ENCODE assay signal across 18 cellular contexts in genomic region chr6:11189865-11190624, GRCh38. TPM values are rescaled to one million over a fixed set of nuclear protein-coding genes. Genes with fewer than 3 reads are reported as not detected.
DNase-seq lines count a peak whose midpoint lies in the region; TF ChIP-seq lines count a peak whose summit lies in the region.
"Had no signal": no experiment of that assay in that cellular context is flagged by ENCODE, and none has a peak within 500 bp of the region (broad histone marks: within the 10 kb centered on the region; RNA-seq: fewer than 3 reads in every experiment).

No MANE protein-coding gene starts in this region.

- H3K27ac Mint-ChIP-seq in MCF 10A (ENCODE audit: low read depth, unreplicated experiment) (peak overlapping the region; percentile 31), osteocyte (ENCODE audit: unreplicated experiment) (no peak overlapping the region)
- H3K27ac Mint-ChIP-seq: CD4-positive, CD25-positive, alpha-beta regulatory T cell; GM23338; IgD-negative memory B cell had no signal

- H3K4me1 Mint-ChIP-seq in MCF 10A (ENCODE audit: insufficient read depth, unreplicated experiment) (peaks cover 11% of the 10 kb centered on the region), osteocyte (ENCODE audit: unreplicated experiment) (peaks cover 25% of the 10 kb centered on the region)
- H3K4me1 Mint-ChIP-seq: IgD-negative memory B cell had no signal

- peaks cover 3% of the 10 kb centered on the region for H3K36me3 ChIP-seq in mammary epithelial cell (ENCODE audit: insufficient read depth, low read length)
- no peaks in the 10 kb centered on the region for H3K36me3 ChIP-seq in WERI-Rb-1

- no peak overlapping the region for H3K27ac ChIP-seq in mammary epithelial cell (ENCODE audit: insufficient read depth, low read depth, low read length)
- no peak overlapping the region for H3K27ac ChIP-seq in WERI-Rb-1
- H3K27ac ChIP-seq: BLaER1 treated with 17β-estradiol and CSF1 and Interleukin-3, amounts not matched to agents 10 nM and 100 nM had no signal

- no peak for DNase-seq in MCF 10A (ENCODE audit: unreplicated experiment)
- no peak for DNase-seq in mammary epithelial cell
- DNase-seq in WERI-Rb-1: no peak
- DNase-seq in osteocyte (ENCODE audit: extremely low spot score, unreplicated experiment): peak; percentile 77
- no peak for DNase-seq in NCI-H226
- DNase-seq in NCI-H82 treated with DMSO at 0.1 percent for 48 hours (lab: John Stamatoyannopoulos, UW; ENCODE audit: unreplicated experiment): no peak
- no peak for DNase-seq in midbrain (lab: John Stamatoyannopoulos, UW)
- DNase-seq: 8988T; ACHN; Calu3; CD4-positive, CD25-positive, alpha-beta regulatory T cell; DMS 273 treated with DMSO at 0.1 percent for 48 hours; DMS79 treated with DMSO at 0.1 percent for 48 hours; EL; H7 had no signal

- intact Hi-C loops in MCF 10A (cut with micrococcal nuclease): no loop called here
- intact Hi-C loops in mammary epithelial cell (cut with micrococcal nuclease): no loop called here

- H3K4me3 ChIP-seq in mammary epithelial cell (replicated peaks in 1 of 3; ENCODE audit: insufficient read depth in 1 of 3, low read depth in 2 of 3, low read length in 3 of 3) (no peak overlapping the region), WERI-Rb-1 (ENCODE audit: low read depth, low read length) (no peak overlapping the region)
- H3K4me3 ChIP-seq: BLaER1 treated with 17β-estradiol and CSF1 and Interleukin-3, amounts not matched to agents 10 nM and 100 nM; GM23338 had no signal

- H3K36me3 Mint-ChIP-seq in MCF 10A (ENCODE audit: insufficient read depth, unreplicated experiment): peaks cover 6% of the 10 kb centered on the region
- H3K36me3 Mint-ChIP-seq in osteocyte (ENCODE audit: unreplicated experiment): peaks cover 34% of the 10 kb centered on the region

- TF ChIP-seq CTCF in MCF 10A (IDR thresholded peaks at IDR 0.05; ENCODE audit: unreplicated experiment): no peak
- no peak for TF ChIP-seq CTCF in mammary epithelial cell (conservative IDR thresholded peaks at IDR 0.05 in 1 of 2, IDR thresholded peaks at IDR 0.05 in 1 of 2; ENCODE audit: extremely low read depth in 1 of 2, insufficient read depth in 1 of 2, low read depth in 1 of 2, low read length in 2 of 2)
- 0 out of 2 replicates have a peak, but pooled peaks have one; percentile 0 for TF ChIP-seq CTCF in WERI-Rb-1 (IDR thresholded peaks at IDR 0.05; ENCODE audit: low read depth, low read length)
- no peak for TF ChIP-seq CTCF in osteocyte (IDR thresholded peaks at IDR 0.05)

- no peak overlapping the region for H2AFZ ChIP-seq in mammary epithelial cell (ENCODE audit: low read depth, low read length)
- H2AFZ ChIP-seq: GM23338 had no signal

- H3K79me2 ChIP-seq in mammary epithelial cell (ENCODE audit: insufficient read depth, low read length): no peaks in the 10 kb centered on the region

- WGBS in mammary epithelial cell (ENCODE audit: low coverage, missing lambda C conversion rate): 95% methylated on average over 19 of the region's 21 CpGs

- H3K27me3 ChIP-seq in mammary epithelial cell (ENCODE audit: insufficient read depth, low read length): no peaks in the 10 kb centered on the region
- no peaks in the 10 kb centered on the region for H3K27me3 ChIP-seq in WERI-Rb-1 (ENCODE audit: insufficient read depth, low read depth, severe bottlenecking)
- H3K27me3 ChIP-seq: BLaER1 treated with 17β-estradiol and CSF1 and Interleukin-3, amounts not matched to agents 10 nM and 100 nM had no signal

- H3K27me3 Mint-ChIP-seq in MCF 10A (ENCODE audit: insufficient read depth, unreplicated experiment) (no peaks in the 10 kb centered on the region), osteocyte (ENCODE audit: unreplicated experiment) (no peaks in the 10 kb centered on the region)
- H3K27me3 Mint-ChIP-seq: CD4-positive, CD25-positive, alpha-beta regulatory T cell; IgD-negative memory B cell had no signal

- H3K9me3 Mint-ChIP-seq in MCF 10A (ENCODE audit: unreplicated experiment): no peaks in the 10 kb centered on the region
- no peaks in the 10 kb centered on the region for H3K9me3 Mint-ChIP-seq in osteocyte (ENCODE audit: unreplicated experiment)
- H3K9me3 Mint-ChIP-seq: CD4-positive, CD25-positive, alpha-beta regulatory T cell; IgD-negative memory B cell had no signal

- BruUV-seq in MCF 10A (replicated peaks; lab: Mats Ljungman, UMichigan): no TSS peak
- BruUV-seq in mammary epithelial cell (replicated peaks; lab: Mats Ljungman, UMichigan): no TSS peak

- H3K4me3 Mint-ChIP-seq in MCF 10A (ENCODE audit: unreplicated experiment): no peak overlapping the region
- no peak overlapping the region for H3K4me3 Mint-ChIP-seq in osteocyte (ENCODE audit: unreplicated experiment)
- H3K4me3 Mint-ChIP-seq: CD4-positive, CD25-positive, alpha-beta regulatory T cell; GM23338; IgD-negative memory B cell had no signal

- no peak overlapping the region for H3K4me2 ChIP-seq in mammary epithelial cell (ENCODE audit: insufficient read depth, low read depth, low read length)
- H3K4me2 ChIP-seq: BLaER1 treated with 17β-estradiol and CSF1 and Interleukin-3, amounts not matched to agents 10 nM and 100 nM; GM23338 had no signal

- in situ Hi-C loops in mammary epithelial cell (cut with MboI; ENCODE audit: low sequenced_read_pairs in 2 of 2): no loop called here

- CTCF ChIA-PET in MCF 10A (lab: Yijun Ruan, JAX): no interaction called here
- CTCF ChIA-PET in mammary epithelial cell (lab: Charles Lee; ENCODE audit: low non-redundant PET): no interaction called here

- no peak overlapping the region for H3K9ac ChIP-seq in mammary epithelial cell (ENCODE audit: insufficient read depth, low read length)
- H3K9ac ChIP-seq: BLaER1 treated with 17β-estradiol and CSF1 and Interleukin-3, amounts not matched to agents 10 nM and 100 nM had no signal

- POLR2A ChIA-PET in MCF 10A (lab: Yijun Ruan, JAX): interaction anchor here (1.6 kb wide), 1 partner anchor 16 kb away, joined by 4 read pairs; no protein-coding TSS in a partner anchor

- no peaks in the 10 kb centered on the region for H3K9me3 ChIP-seq in mammary epithelial cell (replicated peaks; ENCODE audit: insufficient read depth, low read length)
- H3K9me3 ChIP-seq in WERI-Rb-1 (ENCODE audit: severe bottlenecking): no peaks in the 10 kb centered on the region

- H4K20me1 ChIP-seq in mammary epithelial cell (ENCODE audit: insufficient read depth, low read length): no peaks in the 10 kb centered on the region

- no peaks in the 10 kb centered on the region for H3K4me1 ChIP-seq in mammary epithelial cell (ENCODE audit: insufficient read depth, low read length)

- dilution Hi-C loops in mammary epithelial cell (cut with HindIII; ENCODE audit: low sequenced_read_pairs): no loop called here

RNA-seq across cellular contexts. Expression of gene NEDD9, which starts 42.4 kb away (rescaled TPM):
- 2.2 and 4.4 TPM in 2 replicates for total RNA-seq in MCF 10A (2022)
- 10 to 100 TPM in 1 of 2 donors, 1 to 10 TPM in 1; 7.8 to 69.7 TPM for total RNA-seq in mammary epithelial cell
- polyA plus RNA-seq in mammary epithelial cell: 4.8 TPM
- polyA minus RNA-seq in mammary epithelial cell: 3.5 TPM
- total RNA-seq in osteocyte: 8.8 and 10.3 TPM in 2 replicates
